In the genomic region with DNA sequence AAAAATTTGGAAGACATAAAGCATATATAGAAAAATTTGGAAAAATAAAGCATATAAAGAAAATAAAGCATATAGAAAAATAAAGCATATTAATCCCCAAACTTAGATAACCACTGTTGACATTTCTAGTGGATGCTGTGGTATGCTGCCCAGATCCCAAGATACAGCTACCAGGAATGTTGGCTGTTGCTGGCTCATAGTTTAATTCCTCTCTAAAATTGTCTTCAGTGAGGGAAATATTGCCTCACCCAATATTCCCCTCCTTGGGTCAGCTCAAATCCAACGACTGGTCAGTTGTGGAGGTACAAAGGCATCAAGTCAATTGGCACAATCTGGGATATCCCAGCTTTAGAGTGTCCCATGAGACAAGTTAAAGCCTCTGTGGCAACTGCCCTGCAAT, we compare ENCODE assay signal across 25 cellular contexts.
"Had no signal": no experiment of that assay in that cellular context is flagged by ENCODE, and none has a peak within 500 bp of the region (broad histone marks: within the 10 kb centered on the region; RNA-seq: fewer than 3 reads in every experiment).

No MANE protein-coding gene starts in this region.

- H3K4me1 ChIP-seq: ascending aorta, psoas muscle, suprapubic skin, tibial artery, upper lobe of right lung had no signal

- H3K4me3 ChIP-seq: ascending aorta, coronary artery, dorsolateral prefrontal cortex, heart left ventricle, ovary, psoas muscle, suprapubic skin, tibial artery, upper lobe of right lung had no signal

- DNase-seq: activated CD4-positive, alpha-beta T cell treated with anti-CD3 and anti-CD28 coated beads for 48 hours; activated CD4-positive, alpha-beta T cell treated with anti-CD3 and anti-CD28 coated beads, Interleukin-2, amount 50 U/mL, for 48 hours; activated CD8-positive, alpha-beta memory T cell treated with anti-CD3 and anti-CD28 coated beads, Interleukin-2, amount 50 U/mL, for 4 hours; activated effector memory CD4-positive, alpha-beta T cell treated with anti-CD3 and anti-CD28 coated beads, Interleukin-2, amount 50 U/mL, for 16 hours; activated naive CD4-positive, alpha-beta T cell treated with anti-CD3 and anti-CD28 coated beads for 36 hours; activated naive CD8-positive, alpha-beta T cell treated with anti-CD3 and anti-CD28 coated beads for 36 hours; activated T-cell treated with anti-CD3 and anti-CD28 coated beads, Interleukin-2, amount 50 U/mL, for 1 hour; brain microvascular endothelial cell; dorsolateral prefrontal cortex; effector memory CD4-positive, alpha-beta T cell; foreskin fibroblast; heart left ventricle; ovary; psoas muscle; stimulated activated CD4-positive, alpha-beta T cell treated with anti-CD3 and anti-CD28 coated beads, Interleukin-15, amount 100 ng/mL, for 24 hours; stimulated activated naive CD4-positive, alpha-beta T cell; T-helper 9 cell; tibial artery; upper lobe of right lung; WERI-Rb-1 had no signal

- H3K36me3 ChIP-seq: ascending aorta, brain microvascular endothelial cell, heart left ventricle, neutrophil, ovary, suprapubic skin, tibial artery, upper lobe of right lung, WERI-Rb-1 had no signal

- H3K9me3 ChIP-seq: ascending aorta, heart left ventricle, neutrophil, ovary, psoas muscle, suprapubic skin, tibial artery, upper lobe of right lung had no signal

- ATAC-seq: activated CD4-positive, CD25-positive, alpha-beta regulatory T cell treated with anti-CD3 and anti-CD28 coated beads, Interleukin-2, amount 50 U/mL, for 24 hours; heart left ventricle; psoas muscle; upper lobe of right lung had no signal

- H3K27me3 ChIP-seq: ascending aorta, brain microvascular endothelial cell, dorsolateral prefrontal cortex, heart left ventricle, neutrophil, ovary, suprapubic skin, tibial artery, upper lobe of right lung had no signal
